Comparison of ENCODE assay signal across 8 cellular contexts in genomic region chr12:131454418-131455217, GRCh38.
DNase-seq lines count a peak whose midpoint lies in the region; ATAC-seq, FAIRE-seq and TF ChIP-seq lines count a peak whose summit lies in the region.

No MANE protein-coding gene starts in this region.

- H3K4me3 ChIP-seq in RWPE2 (ENCODE audit: severe bottlenecking) (no peak overlapping the region), epithelial cell of proximal tubule (ENCODE audit: low read depth, low read length) (no peak overlapping the region), pancreas (no peak overlapping the region)

- peak; percentile 34 for TF ChIP-seq CTCF in GM10266 (IDR thresholded peaks at IDR 0.05; ENCODE audit: control insufficient read depth, insufficient read depth, low read depth, missing control alignments)
- peak; percentile 52 for TF ChIP-seq CTCF in RWPE2 (IDR thresholded peaks at IDR 0.05; ENCODE audit: poor library complexity, severe bottlenecking)
- TF ChIP-seq CTCF in epithelial cell of proximal tubule (conservative IDR thresholded peaks at IDR 0.05; ENCODE audit: low read depth, low read length) = peak; percentile 61
- TF ChIP-seq CTCF in pancreas (IDR thresholded peaks at IDR 0.05) = peak; percentile 26 to 48 (median 36)

- intact Hi-C loops in pancreas (cut with DNase I) = loop anchor here in 1 of 3 donors (10.0 kb wide), 1 partner anchor 350 kb away; no protein-coding TSS in a partner anchor

- H3K4me1 ChIP-seq in RWPE2 (ENCODE audit: insufficient read depth, poor library complexity, severe bottlenecking) (no peaks in the 10 kb centered on the region), pancreas (no peaks in the 10 kb centered on the region)

- H3K36me3 ChIP-seq in RWPE2 (ENCODE audit: low read depth) (no peaks in the 10 kb centered on the region), pancreas (no peaks in the 10 kb centered on the region)

- ATAC-seq in GM21360 (IDR thresholded peaks at IDR 0.05; ENCODE audit: unreplicated experiment) (peak; percentile 87), HG03558 (IDR thresholded peaks at IDR 0.05; ENCODE audit: extremely low read depth, unreplicated experiment) (peak; percentile 94), RWPE2 (ENCODE audit: low read depth) (peak; percentile 86), pancreas (peak in 3 of 4 donors; percentile 84 to 88 (median 84)), HG03097 (IDR thresholded peaks at IDR 0.05; ENCODE audit: low FRiP score, unreplicated experiment) (no peak)

- 33 to 47% methylated on average over 12 of the region's 12 CpGs for WGBS in pancreas, 2 donors

- H3K27me3 ChIP-seq in RWPE2 (ENCODE audit: insufficient read depth, poor library complexity, severe bottlenecking) (peaks cover 11% of the 10 kb centered on the region), pancreas (no peaks in the 10 kb centered on the region)

- FAIRE-seq in pancreas (lab: Jason Lieb, UNC) = no peak

- DNase-seq in GM10266 (ENCODE audit: extremely low spot score) (peak; percentile 58), RWPE2 (ENCODE audit: low spot score) (no peak), epithelial cell of proximal tubule (ENCODE audit: low read depth) (no peak), pancreas (peak in 2 of 6 donors; percentile 39 to 72), cortex of kidney (lab: John Stamatoyannopoulos, UW) (no peak)

- H3K27ac ChIP-seq in RWPE2 (ENCODE audit: poor library complexity, severe bottlenecking) (no peak overlapping the region), pancreas (no peak overlapping the region)

- peaks cover 2% of the 10 kb centered on the region for H3K9me3 ChIP-seq in RWPE2 (ENCODE audit: severe bottlenecking)
- no peaks in the 10 kb centered on the region for H3K9me3 ChIP-seq in pancreas
